In the genomic region with DNA sequence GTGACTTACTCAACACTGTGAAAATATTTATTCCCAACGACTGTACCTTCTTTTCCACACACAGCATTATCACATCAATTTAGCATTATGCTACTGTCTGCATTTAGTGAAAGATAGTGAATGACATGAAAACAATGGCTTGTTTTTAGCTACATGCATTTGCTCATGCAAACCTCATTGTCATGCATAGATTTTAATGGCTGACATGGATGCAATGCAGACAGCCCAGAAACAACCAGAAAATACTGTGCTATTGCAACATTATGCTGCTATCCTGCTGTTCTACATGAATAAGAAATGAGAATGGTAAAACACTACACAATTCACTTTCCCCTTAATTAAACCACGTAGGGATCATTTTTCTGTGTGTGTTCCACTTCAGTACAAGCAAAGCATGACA, we compare ENCODE assay signal across 30 cellular contexts.
DNase-seq lines count a peak whose midpoint lies in the region; ATAC-seq, FAIRE-seq and TF ChIP-seq lines count a peak whose summit lies in the region.
"Had no signal": no experiment of that assay in that cellular context is flagged by ENCODE, and none has a peak within 500 bp of the region (broad histone marks: within the 10 kb centered on the region; RNA-seq: fewer than 3 reads in every experiment).

No MANE protein-coding gene starts in this region.

- DNase-seq in D721Med (ENCODE audit: insufficient read length, low spot score) (no peak), NCI-H2107 treated with DMSO at 0.1 percent for 48 hours (lab: John Stamatoyannopoulos, UW; ENCODE audit: unreplicated experiment) (peak; percentile 98), adipocyte (ENCODE audit: low read depth) (peak; percentile 39), substantia nigra (lab: John Stamatoyannopoulos, UW) (no peak), OCI-LY7 (ENCODE audit: low spot score) (no peak), NCI-H226 (no peak)
- DNase-seq: ACHN; activated B cell treated with CpG ODN at 0.5 μM for 24 hours; activated CD4-positive, alpha-beta memory T cell treated with anti-CD3 and anti-CD28 coated beads, Interleukin-2, amount 10 ng/mL, durations not matched to agents 7 days and 5 days; activated T-cell treated with anti-CD3 and anti-CD28 coated beads for 4 hours; amniotic stem cell; dermis blood vessel endothelial cell; DMS 273 treated with DMSO at 0.1 percent for 48 hours; foreskin melanocyte; HCEC 1CT; hippocampal formation; lower lobe of right lung; NCI-H1694; Peyer's patch; stimulated activated CD4-positive, alpha-beta T cell treated with anti-CD3 and anti-CD28 coated beads, Interleukin-2, amount 100 ng/mL, for 48 hours; stimulated activated naive CD8-positive, alpha-beta T cell treated with anti-CD3 and anti-CD28 coated beads, Interleukin-15, Interleukin-2, amounts not matched to agents 100 U/mL and 50 U/mL, for 24 hours; tibial artery had no signal

- H3K9me3 ChIP-seq in HUES64 (ENCODE audit: insufficient read depth, low read depth, low read length) = no peaks in the 10 kb centered on the region
- H3K9me3 ChIP-seq in adipocyte (ENCODE audit: control insufficient read depth, low read length) = no peaks in the 10 kb centered on the region
- no peaks in the 10 kb centered on the region for H3K9me3 ChIP-seq in OCI-LY7 (ENCODE audit: low read length)
- H3K9me3 ChIP-seq: lower lobe of right lung, neutrophil, Peyer's patch, tibial artery had no signal

- no peaks in the 10 kb centered on the region for H3K9me2 ChIP-seq in OCI-LY7 (ENCODE audit: insufficient read depth, low read length)

- H3K27ac ChIP-seq in HUES64 (ENCODE audit: low read depth, low read length) (peak overlapping the region; percentile 52; the same call in 1 of the 2 replicates), substantia nigra (ENCODE audit: low read depth, low read length, poor library complexity, severe bottlenecking) (no peak overlapping the region), OCI-LY7 (ENCODE audit: low read depth, low read length, poor library complexity, severe bottlenecking) (no peak overlapping the region)
- H3K27ac ChIP-seq: cardiac muscle cell, lower lobe of right lung, neutrophil, Peyer's patch, skin epidermis, tibial artery had no signal

- H2AFZ ChIP-seq in OCI-LY7 (ENCODE audit: low read length) = no peak overlapping the region

- WGBS in HUES64 = 52% methylated on average over 1 of the region's 2 CpGs

- CTCF ChIA-PET in OCI-LY7 (lab: Charles Lee; ENCODE audit: unreplicated experiment) = no interaction called here

- H3K4me1 ChIP-seq in HUES64 (ENCODE audit: insufficient read depth, low read length) (peaks cover 44% of the 10 kb centered on the region), adipocyte (ENCODE audit: control insufficient read depth, insufficient read depth, low read length) (no peaks in the 10 kb centered on the region), OCI-LY7 (ENCODE audit: insufficient read depth, low read length, poor library complexity, severe bottlenecking) (no peaks in the 10 kb centered on the region)
- H3K4me1 ChIP-seq: lower lobe of right lung, Peyer's patch, tibial artery had no signal

- H4K20me1 ChIP-seq in OCI-LY7 (ENCODE audit: insufficient read depth, low read length) = no peaks in the 10 kb centered on the region

- intact Hi-C loops in OCI-LY7 (cut with micrococcal nuclease; ENCODE audit: unreplicated experiment) = no loop called here

- H3K36me3 ChIP-seq in HUES64 (ENCODE audit: insufficient read depth, low read length) = no peaks in the 10 kb centered on the region
- no peaks in the 10 kb centered on the region for H3K36me3 ChIP-seq in adipocyte (ENCODE audit: control insufficient read depth, insufficient read depth, low read length, severe bottlenecking)
- H3K36me3 ChIP-seq in OCI-LY7 (ENCODE audit: insufficient read depth, low read length) = no peaks in the 10 kb centered on the region
- H3K36me3 ChIP-seq: cardiac muscle cell, lower lobe of right lung, Peyer's patch, tibial artery had no signal

- H3K9ac ChIP-seq in HUES64 (ENCODE audit: low read depth, low read length) = no peak overlapping the region
- H3K9ac ChIP-seq in adipocyte (ENCODE audit: low read length) = no peak overlapping the region

- FAIRE-seq in D721Med (lab: Jason Lieb, UNC) = peak; percentile 46
- FAIRE-seq: endothelial cell of umbilical vein, GM12891, keratinocyte had no signal

- H3K27me3 ChIP-seq in HUES64 (ENCODE audit: insufficient read depth, low read length) (no peaks in the 10 kb centered on the region), adipocyte (replicated peaks; ENCODE audit: control insufficient read depth, insufficient read depth, low read length) (no peaks in the 10 kb centered on the region)
- H3K27me3 ChIP-seq: cardiac muscle cell, neutrophil, Peyer's patch, tibial artery had no signal

- no peaks in the 10 kb centered on the region for H3K79me2 ChIP-seq in OCI-LY7 (ENCODE audit: insufficient read depth, low read depth, low read length)

- TF ChIP-seq CTCF in D721Med (IDR thresholded peaks at IDR 0.05; ENCODE audit: insufficient read depth, missing control alignments) = no peak
- TF ChIP-seq CTCF in OCI-LY7 (conservative IDR thresholded peaks at IDR 0.05; ENCODE audit: low read length) = no peak

- H3K4me3 ChIP-seq in HUES64 (ENCODE audit: low read length) (no peak overlapping the region), adipocyte (ENCODE audit: low read length) (no peak overlapping the region), OCI-LY7 (ENCODE audit: low read depth, low read length, poor library complexity, severe bottlenecking) (no peak overlapping the region)
- H3K4me3 ChIP-seq: cardiac muscle cell, lower lobe of right lung, Peyer's patch, skin epidermis, tibial artery had no signal

- no peak for ATAC-seq in GM18511 (IDR thresholded peaks at IDR 0.05; ENCODE audit: unreplicated experiment)
- ATAC-seq: lower lobe of right lung; stimulated activated naive CD8-positive, alpha-beta T cell treated with anti-CD3 and anti-CD28 coated beads, Interleukin-15, Interleukin-2, amounts not matched to agents 100 U/mL and 50 U/mL, for 24 hours had no signal

- POLR2A ChIA-PET in OCI-LY7 (lab: Charles Lee) = no interaction called here

- no TSS peak for BruUV-seq in OCI-LY7 (replicated peaks; lab: Mats Ljungman, UMichigan)

- H3K4me2 ChIP-seq in OCI-LY7 (ENCODE audit: low read length) = no peak overlapping the region

Comparison
In these comparisons a context has a peak if more than half of its experiments do, and no peak if none do; other contexts are left out.
1. DNase-seq: peak in NCI-H2107 treated with DMSO at 0.1 percent for 48 hours (single experiment) and adipocyte (single experiment); none in D721Med (single experiment), substantia nigra (0 of 49), OCI-LY7 (single experiment) and NCI-H226 (single experiment).